In the genomic region with DNA sequence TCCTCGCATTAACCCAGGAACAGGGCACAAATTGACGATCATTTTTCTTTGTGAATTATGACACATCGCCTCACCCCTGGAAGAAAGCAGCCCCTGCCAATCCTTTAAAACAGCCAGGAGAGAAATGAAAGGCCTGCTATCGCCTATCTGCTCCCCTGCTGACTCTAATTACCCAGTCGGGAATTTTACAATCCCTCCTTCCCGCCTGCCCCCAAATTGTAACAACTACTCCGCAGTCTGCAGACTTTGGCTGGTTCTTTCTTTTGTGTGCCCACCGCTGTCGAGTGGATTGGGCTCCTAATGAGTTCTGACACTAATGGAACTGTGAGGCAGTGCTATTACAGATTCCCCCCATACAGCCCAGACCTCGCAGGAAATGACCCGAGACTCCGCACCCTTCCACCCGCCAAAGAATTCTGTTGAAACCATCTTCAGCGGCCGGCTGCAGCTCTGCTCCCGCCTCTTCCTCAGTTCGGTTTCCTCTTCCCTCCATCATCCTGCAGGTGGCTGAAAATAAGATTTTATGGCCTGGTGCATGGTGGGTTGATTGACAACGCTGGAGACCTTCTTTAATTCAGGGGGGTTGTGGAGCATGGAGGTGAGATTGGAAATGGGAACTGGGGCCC, we compare ENCODE assay signal across 1 cellular context.
TF ChIP-seq lines count a peak whose summit lies in the region.

No MANE protein-coding gene starts in this region.

TF ChIP-seq in H1, 55 proteins besides CTCF, POLR2A, EP300 and RAD21:
- no peak for TF ChIP-seq NRF1 (IDR thresholded peaks at IDR 0.05; ENCODE audit: low read depth, low read length)
- TF ChIP-seq, protein P1, sequence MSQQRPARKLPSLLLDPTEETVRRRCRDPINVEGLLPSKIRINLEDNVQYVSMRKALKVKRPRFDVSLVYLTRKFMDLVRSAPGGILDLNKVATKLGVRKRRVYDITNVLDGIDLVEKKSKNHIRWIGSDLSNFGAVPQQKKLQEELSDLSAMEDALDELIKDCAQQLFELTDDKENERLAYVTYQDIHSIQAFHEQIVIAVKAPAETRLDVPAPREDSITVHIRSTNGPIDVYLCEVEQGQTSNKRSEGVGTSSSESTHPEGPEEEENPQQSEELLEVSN (IDR thresholded peaks at IDR 0.05) = peak; percentile 58; the same call in 1 of the 2 replicates
- peak; percentile 28 for TF ChIP-seq TAF7 (optimal IDR thresholded peaks at IDR 0.05; ENCODE audit: borderline replicate concordance, low read depth, low read length)
